16 cellular contexts compared by ENCODE assay signal in genomic region chr10:86113044-86113443, GRCh38.
A peak's percentile ranks its signal among the peaks of the same experiment; 100 is the strongest.
DNase-seq lines count a peak whose midpoint lies in the region; ATAC-seq, FAIRE-seq and TF ChIP-seq lines count a peak whose summit lies in the region.
"Had no signal": no experiment of that assay in that cellular context is flagged by ENCODE, and none has a peak within 500 bp of the region (broad histone marks: within the 10 kb centered on the region; RNA-seq: fewer than 3 reads in every experiment).

No MANE protein-coding gene starts in this region.

- H3K36me3 ChIP-seq in HepG2 (replicated peaks in 1 of 2; ENCODE audit: control insufficient read depth in 1 of 2, insufficient read depth in 2 of 2, low read length in 2 of 2) (no peaks in the 10 kb centered on the region), hepatocyte (replicated peaks; ENCODE audit: insufficient read depth, low read depth) (no peaks in the 10 kb centered on the region)

- POLR2A ChIA-PET in HepG2 (lab: Yijun Ruan, JAX) = no interaction called here

- H3K27ac Mint-ChIP-seq in activated CD8-positive, alpha-beta memory T cell treated with anti-CD3 and anti-CD28 coated beads, Interleukin-2, amount 10 ng/mL, durations not matched to agents 7 days and 5 days = no peak overlapping the region
- peak overlapping the region; percentile 52 for H3K27ac Mint-ChIP-seq in glutamatergic neuron (ENCODE audit: unreplicated experiment)
- H3K27ac Mint-ChIP-seq: CD4-positive, alpha-beta memory T cell; HFFc6 had no signal

- H3K36me3 Mint-ChIP-seq in activated CD8-positive, alpha-beta memory T cell treated with anti-CD3 and anti-CD28 coated beads, Interleukin-2, amount 10 ng/mL, durations not matched to agents 7 days and 5 days = no peaks in the 10 kb centered on the region
- no peaks in the 10 kb centered on the region for H3K36me3 Mint-ChIP-seq in glutamatergic neuron (ENCODE audit: unreplicated experiment)
- H3K36me3 Mint-ChIP-seq: CD4-positive, alpha-beta memory T cell had no signal

- in situ Hi-C loops in HepG2 (cut with HindIII; ENCODE audit: extremely low pct_ligation_motif_present, low pct_unique_long_range_greater_than_20kb) = no loop called here

- no TSS peak for BruUV-seq in HepG2 (replicated peaks; lab: Mats Ljungman, UMichigan)

- H3K4me3 ChIP-seq in HepG2 (replicated peaks in 1 of 3; ENCODE audit: insufficient read depth in 1 of 3, low read depth in 2 of 3, low read length in 3 of 3) (no peak overlapping the region), hepatocyte (no peak overlapping the region)
- H3K4me3 ChIP-seq: GM12878 had no signal

- no peak for TF ChIP-seq POLR2A in HepG2 (IDR thresholded peaks at IDR 0.05; ENCODE audit: insufficient read depth in 1 of 2, low read depth in 2 of 2, low read length in 2 of 2)

- H3K9me3 Mint-ChIP-seq in activated CD8-positive, alpha-beta memory T cell treated with anti-CD3 and anti-CD28 coated beads, Interleukin-2, amount 10 ng/mL, durations not matched to agents 7 days and 5 days (ENCODE audit: low read depth) = no peaks in the 10 kb centered on the region
- H3K9me3 Mint-ChIP-seq in glutamatergic neuron (ENCODE audit: unreplicated experiment) = no peaks in the 10 kb centered on the region
- H3K9me3 Mint-ChIP-seq: CD4-positive, alpha-beta memory T cell had no signal

- H3K9me3 ChIP-seq in HepG2 (ENCODE audit: low read length) = no peaks in the 10 kb centered on the region
- H3K9me3 ChIP-seq in hepatocyte (ENCODE audit: low read depth) = no peaks in the 10 kb centered on the region

- no peak overlapping the region for H3K4me3 Mint-ChIP-seq in activated CD8-positive, alpha-beta memory T cell treated with anti-CD3 and anti-CD28 coated beads, Interleukin-2, amount 10 ng/mL, durations not matched to agents 7 days and 5 days
- no peak overlapping the region for H3K4me3 Mint-ChIP-seq in glutamatergic neuron (ENCODE audit: unreplicated experiment)
- H3K4me3 Mint-ChIP-seq: CD4-positive, alpha-beta memory T cell; HFFc6 had no signal

- ATAC-seq in activated CD8-positive, alpha-beta memory T cell treated with anti-CD3 and anti-CD28 coated beads, Interleukin-2, amount 10 ng/mL, durations not matched to agents 7 days and 5 days = no peak
- no peak for ATAC-seq in HepG2
- ATAC-seq: GM12878 had no signal

- TF ChIP-seq CTCF in glutamatergic neuron (IDR thresholded peaks at IDR 0.05; ENCODE audit: partially characterized antibody, unreplicated experiment) = no peak
- TF ChIP-seq CTCF in HepG2 (CRISPR knock-in tag; IDR thresholded peaks at IDR 0.05) = no peak
- TF ChIP-seq CTCF in hepatocyte (IDR thresholded peaks at IDR 0.05; ENCODE audit: poor library complexity) = no peak

- H3K4me1 ChIP-seq in HepG2 (ENCODE audit: insufficient read depth, low read length) = no peaks in the 10 kb centered on the region
- no peaks in the 10 kb centered on the region for H3K4me1 ChIP-seq in hepatocyte (ENCODE audit: insufficient read depth)

- H2AFZ ChIP-seq in HepG2 (ENCODE audit: low read length) (no peak overlapping the region), hepatocyte (no peak overlapping the region)

- H3K27me3 Mint-ChIP-seq in activated CD8-positive, alpha-beta memory T cell treated with anti-CD3 and anti-CD28 coated beads, Interleukin-2, amount 10 ng/mL, durations not matched to agents 7 days and 5 days = no peaks in the 10 kb centered on the region
- no peaks in the 10 kb centered on the region for H3K27me3 Mint-ChIP-seq in glutamatergic neuron (ENCODE audit: unreplicated experiment)

- 6% methylated on average over 1 of the region's 1 CpG for WGBS in HepG2 (ENCODE audit: low lambda C conversion rate)
- WGBS in hepatocyte (ENCODE audit: low lambda C conversion rate, missing lambda C conversion rate) = 87% methylated on average over 1 of the region's 1 CpG

- FAIRE-seq in HepG2 (lab: Jason Lieb, UNC) = no peak
- FAIRE-seq: GM12878, GM18507 had no signal

- H3K79me2 ChIP-seq in HepG2 (ENCODE audit: insufficient read depth, low read length) (no peaks in the 10 kb centered on the region), hepatocyte (no peaks in the 10 kb centered on the region)

- TF ChIP-seq RAD21 in HepG2 (CRISPR knock-in tag; IDR thresholded peaks at IDR 0.05) = no peak

- H3K27me3 ChIP-seq in HepG2 (ENCODE audit: control insufficient read depth in 1 of 2, insufficient read depth in 2 of 2, low read length in 2 of 2) = peaks cover 3 to 6% of the 10 kb centered on the region in 2 experiments; a peak in 2 of 5 replicates
- peaks cover 5% of the 10 kb centered on the region for H3K27me3 ChIP-seq in hepatocyte

- intact Hi-C loops in HepG2 (cut with micrococcal nuclease; ENCODE audit: unreplicated experiment) = no loop called here

- H3K27ac ChIP-seq in HepG2 (ENCODE audit: extremely low read length, insufficient read depth, low read length) = no peak overlapping the region
- H3K27ac ChIP-seq in hepatocyte = no peak overlapping the region
- H3K27ac ChIP-seq: C4-2B, HL-60 had no signal

- no peaks in the 10 kb centered on the region for H3K4me1 Mint-ChIP-seq in activated CD8-positive, alpha-beta memory T cell treated with anti-CD3 and anti-CD28 coated beads, Interleukin-2, amount 10 ng/mL, durations not matched to agents 7 days and 5 days
- peaks cover 3% of the 10 kb centered on the region for H3K4me1 Mint-ChIP-seq in glutamatergic neuron (ENCODE audit: low read depth, unreplicated experiment)
- H3K4me1 Mint-ChIP-seq: CD4-positive, alpha-beta memory T cell had no signal

- no peak for TF ChIP-seq EP300 in HepG2 (IDR thresholded peaks at IDR 0.05; ENCODE audit: low read depth in 2 of 2, low read length in 2 of 2)
- no peak for TF ChIP-seq EP300 in HepG2 (CRISPR knock-in tag; IDR thresholded peaks at IDR 0.05; ENCODE audit: borderline replicate concordance)

- CTCF ChIA-PET in activated CD8-positive, alpha-beta memory T cell treated with anti-CD3 and anti-CD28 coated beads, Interleukin-2, amount 10 ng/mL, durations not matched to agents 7 days and 5 days (lab: Charles Lee) = no interaction called here
- CTCF ChIA-PET in HepG2 (lab: Yijun Ruan, JAX; ENCODE audit: low intra/inter-chr PET ratio, low total read pairs) = no interaction called here

- peak; percentile 12 for DNase-seq in activated CD8-positive, alpha-beta memory T cell treated with anti-CD3 and anti-CD28 coated beads, Interleukin-2, amount 10 ng/mL, durations not matched to agents 7 days and 5 days
- DNase-seq in activated CD8-positive, alpha-beta memory T cell treated with anti-CD3 and anti-CD28 coated beads, Interleukin-2, amount 50 U/mL, for 4 hours = no peak
- peak; percentile 80 for DNase-seq in MV-4-11 (lab: John Stamatoyannopoulos, UW)
- no peak for DNase-seq in glutamatergic neuron
- DNase-seq in HepG2 (ENCODE audit: low spot score) = no peak
- no peak for DNase-seq in NCI-H2081 (lab: John Stamatoyannopoulos, UW)
- DNase-seq in hepatocyte (ENCODE audit: low spot score) = no peak
- DNase-seq: 8988T; CD4-positive, alpha-beta memory T cell; DMS79; HCEC 1CT; HFFc6 had no signal

- no peak overlapping the region for H3K9ac ChIP-seq in HepG2 (ENCODE audit: insufficient read depth, low read depth, low read length)

- H3K4me2 ChIP-seq in HepG2 (ENCODE audit: low read depth, low read length) = no peak overlapping the region
- H3K4me2 ChIP-seq in hepatocyte = no peak overlapping the region

- H4K20me1 ChIP-seq in HepG2 (ENCODE audit: insufficient read depth, low read length) (no peaks in the 10 kb centered on the region), hepatocyte (ENCODE audit: insufficient read depth, poor library complexity, severe bottlenecking) (no peaks in the 10 kb centered on the region)

- no peaks in the 10 kb centered on the region for H3K9me2 ChIP-seq in hepatocyte (replicated peaks; ENCODE audit: insufficient read depth)

TF ChIP-seq in HepG2, 621 proteins besides CTCF, POLR2A, EP300 and RAD21:
- TF ChIP-seq MIER3 (CRISPR knock-in tag; IDR thresholded peaks at IDR 0.05; ENCODE audit: borderline replicate concordance) (no peak), HDAC2 (CRISPR knock-in tag; IDR thresholded peaks at IDR 0.05) (no peak), HDAC1 (CRISPR knock-in tag; IDR thresholded peaks at IDR 0.05) (no peak), POLR2G (IDR thresholded peaks at IDR 0.05; ENCODE audit: low read depth, low read length) (no peak), HOXD1 (CRISPR knock-in tag; IDR thresholded peaks at IDR 0.05) (no peak)
TF ChIP-seq in HepG2: peak in this region for 0.

Comparison
In these comparisons a context has a peak if more than half of its experiments do, and no peak if none do; other contexts are left out.
1. DNase-seq: peak in activated CD8-positive, alpha-beta memory T cell treated with anti-CD3 and anti-CD28 coated beads, Interleukin-2, amount 10 ng/mL, durations not matched to agents 7 days and 5 days (single experiment) and MV-4-11 (single experiment); none in activated CD8-positive, alpha-beta memory T cell treated with anti-CD3 and anti-CD28 coated beads, Interleukin-2, amount 50 U/mL, for 4 hours (single experiment), glutamatergic neuron (single experiment), HepG2 (single experiment), NCI-H2081 (0 of 2) and hepatocyte (single experiment).